ENCODE assay signal across 17 cellular contexts in the genomic region with DNA sequence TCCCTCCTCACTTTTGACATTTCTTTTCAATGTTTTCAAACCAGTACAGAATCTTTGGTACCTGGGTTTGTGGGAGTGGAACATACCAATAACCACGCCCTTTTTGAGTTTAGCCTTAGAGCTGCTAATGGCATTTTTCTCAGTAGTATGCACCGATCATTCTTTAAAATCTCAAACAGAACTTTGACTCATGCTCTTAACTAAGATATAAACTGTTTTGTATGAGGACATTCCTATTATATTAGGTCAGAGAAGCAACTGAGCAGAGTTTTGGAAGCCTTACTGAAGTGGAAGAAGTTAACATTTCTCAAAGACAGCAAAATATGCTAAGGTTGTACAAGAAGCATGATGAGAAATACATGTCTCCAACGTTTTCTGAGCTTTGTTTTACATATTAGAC.
DNase-seq lines count a peak whose midpoint lies in the region; ATAC-seq and TF ChIP-seq lines count a peak whose summit lies in the region.
"Had no signal": no experiment of that assay in that cellular context is flagged by ENCODE, and none has a peak within 500 bp of the region (broad histone marks: within the 10 kb centered on the region; RNA-seq: fewer than 3 reads in every experiment).

No MANE protein-coding gene starts in this region.

- no peak for ATAC-seq in HG03095 (IDR thresholded peaks at IDR 0.05; ENCODE audit: unreplicated experiment)

- H3K4me1 Mint-ChIP-seq in type B pancreatic cell (ENCODE audit: unreplicated experiment) (no peaks in the 10 kb centered on the region), immature natural killer cell (no peaks in the 10 kb centered on the region)
- H3K4me1 Mint-ChIP-seq: CD8-positive, alpha-beta memory T cell had no signal

- H3K36me3 ChIP-seq in hepatocyte (replicated peaks; ENCODE audit: insufficient read depth, low read depth), result no peaks in the 10 kb centered on the region
- H3K36me3 ChIP-seq: esophagus squamous epithelium had no signal

- no peaks in the 10 kb centered on the region for H3K9me2 ChIP-seq in hepatocyte (replicated peaks; ENCODE audit: insufficient read depth)

- H3K27me3 Mint-ChIP-seq in type B pancreatic cell, result no peaks in the 10 kb centered on the region
- peaks cover 0 to 2% (median 0%) of the 10 kb centered on the region in 3 donors for H3K27me3 Mint-ChIP-seq in immature natural killer cell (ENCODE audit: low read depth in 3 of 3)
- H3K27me3 Mint-ChIP-seq: CD8-positive, alpha-beta memory T cell; dendritic cell treated with granulocyte-macrophage colony-stimulating factor and Interleukin-4, amounts not matched to agents 40 ng/mL and 50 ng/mL, for 4 days had no signal

- H3K4me1 ChIP-seq in hepatocyte (ENCODE audit: insufficient read depth), result peaks cover 9% of the 10 kb centered on the region
- H3K4me1 ChIP-seq: esophagus squamous epithelium, testis had no signal

- peak overlapping the region; percentile 49 for H2AFZ ChIP-seq in hepatocyte

- peak overlapping the region; percentile 63 for H3K4me2 ChIP-seq in hepatocyte

- no peaks in the 10 kb centered on the region for H3K27me3 ChIP-seq in hepatocyte
- H3K27me3 ChIP-seq: esophagus squamous epithelium, testis had no signal

- 39% methylated on average over 3 of the region's 3 CpGs for WGBS in hepatocyte (ENCODE audit: low lambda C conversion rate, missing lambda C conversion rate)

- H3K9me3 Mint-ChIP-seq in type B pancreatic cell (no peaks in the 10 kb centered on the region), immature natural killer cell (peaks cover 3 to 37% (median 15%) of the 10 kb centered on the region in 6 donors)
- H3K9me3 Mint-ChIP-seq: dendritic cell treated with granulocyte-macrophage colony-stimulating factor and Interleukin-4, amounts not matched to agents 40 ng/mL and 50 ng/mL, for 4 days had no signal

- TF ChIP-seq CTCF in hepatocyte (IDR thresholded peaks at IDR 0.05; ENCODE audit: poor library complexity) (no peak), type B pancreatic cell (conservative IDR thresholded peaks at IDR 0.05) (no peak)

- H3K9me3 ChIP-seq in hepatocyte (ENCODE audit: low read depth), result no peaks in the 10 kb centered on the region
- H3K9me3 ChIP-seq: esophagus squamous epithelium, testis had no signal

- peak overlapping the region; percentile 84 for H3K27ac ChIP-seq in hepatocyte
- H3K27ac ChIP-seq: esophagus squamous epithelium, testis had no signal

- H3K27ac Mint-ChIP-seq in type B pancreatic cell (peak overlapping the region; percentile 90), immature natural killer cell (no peak overlapping the region)
- H3K27ac Mint-ChIP-seq: activated T-helper 1 cell treated with anti-CD3 and anti-CD28 coated beads, Interleukin-12 subunit alpha, Interleukin-12 subunit beta, Interleukin-2, Interleukin-4 antibody, amounts not matched to agents 30 ng/mL and 10 ng/mL and 1 ng/mL, durations not matched to agents 14 hours and 24 hours and 36 hours; CD8-positive, alpha-beta memory T cell; dendritic cell treated with granulocyte-macrophage colony-stimulating factor and Interleukin-4, amounts not matched to agents 40 ng/mL and 50 ng/mL, for 4 days had no signal

- H4K20me1 ChIP-seq in hepatocyte (ENCODE audit: insufficient read depth, poor library complexity, severe bottlenecking), result no peaks in the 10 kb centered on the region

- no peak overlapping the region for H3K4me3 ChIP-seq in hepatocyte
- H3K4me3 ChIP-seq: esophagus squamous epithelium, testis had no signal

- H3K36me3 Mint-ChIP-seq in type B pancreatic cell (no peaks in the 10 kb centered on the region), immature natural killer cell (no peaks in the 10 kb centered on the region)
- H3K36me3 Mint-ChIP-seq: CD8-positive, alpha-beta memory T cell had no signal

- no peak overlapping the region for H3K4me3 Mint-ChIP-seq in type B pancreatic cell
- H3K4me3 Mint-ChIP-seq in immature natural killer cell, result no peak overlapping the region
- H3K4me3 Mint-ChIP-seq: activated T-helper 1 cell treated with anti-CD3 and anti-CD28 coated beads, Interleukin-12 subunit alpha, Interleukin-12 subunit beta, Interleukin-2, Interleukin-4 antibody, amounts not matched to agents 30 ng/mL and 10 ng/mL and 1 ng/mL, durations not matched to agents 14 hours and 24 hours and 36 hours; CD8-positive, alpha-beta memory T cell; dendritic cell treated with granulocyte-macrophage colony-stimulating factor and Interleukin-4, amounts not matched to agents 40 ng/mL and 50 ng/mL, for 4 days had no signal

- no peaks in the 10 kb centered on the region for H3K79me2 ChIP-seq in hepatocyte

- DNase-seq in HT1080 (ENCODE audit: low read depth) (peak; percentile 57), astrocyte of the hippocampus (ENCODE audit: low read depth, low spot score) (peak; percentile 64), hepatocyte (ENCODE audit: low spot score) (peak; percentile 30), type B pancreatic cell (ENCODE audit: extremely low spot score, unreplicated experiment) (no peak), immature natural killer cell (no peak), iPS-NIHi11 (ENCODE audit: low spot score) (no peak)
- DNase-seq: activated CD4-positive, alpha-beta T cell treated with anti-CD3 and anti-CD28 coated beads, Interleukin-2, amount 50 U/mL, for 4 hours; amygdala; CD8-positive, alpha-beta memory T cell; esophagus squamous epithelium; NK-92 treated with Interleukin-12 subunit alpha and Interleukin-12 subunit beta, amount 100 ng/mL, for 24 hours; SHP77 treated with DMSO at 0.1 percent for 48 hours; T1000; testis had no signal

Comparison
In these comparisons a context has a peak if more than half of its experiments do, and no peak if none do; other contexts are left out.
1. DNase-seq: peak in HT1080 (single experiment), astrocyte of the hippocampus (single experiment) and hepatocyte (single experiment); none in type B pancreatic cell (single experiment), immature natural killer cell (0 of 3) and iPS-NIHi11 (single experiment).